Comparison of ENCODE assay signal across 19 cellular contexts in the genomic region with DNA sequence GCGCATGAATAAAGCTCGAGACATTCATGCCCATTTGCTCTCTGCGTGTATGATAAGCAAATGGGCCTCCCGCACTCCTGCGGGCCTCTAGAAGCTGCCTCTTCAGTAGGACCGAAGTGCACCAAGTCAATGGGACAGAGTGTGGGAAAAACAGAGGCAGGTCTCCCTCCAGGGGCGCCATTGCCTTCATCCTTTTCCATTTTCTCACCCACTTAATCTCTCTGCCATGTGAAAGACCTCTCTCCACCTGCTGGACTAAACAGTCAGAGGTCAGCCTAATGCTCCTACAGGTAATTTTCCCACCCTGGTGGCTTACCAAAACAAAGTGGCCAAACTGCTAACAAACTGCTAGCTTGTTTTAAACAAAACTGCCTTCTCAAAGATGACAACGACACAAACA.
DNase-seq lines count a peak whose midpoint lies in the region; TF ChIP-seq lines count a peak whose summit lies in the region.
"Had no signal": no experiment of that assay in that cellular context is flagged by ENCODE, and none has a peak within 500 bp of the region (broad histone marks: within the 10 kb centered on the region; RNA-seq: fewer than 3 reads in every experiment).

No MANE protein-coding gene starts in this region.

- H3K27me3 Mint-ChIP-seq in osteocyte (ENCODE audit: unreplicated experiment) = no peaks in the 10 kb centered on the region

- in situ Hi-C loops in astrocyte of the cerebellum (cut with HindIII; ENCODE audit: low sequenced_read_pairs) = no loop called here

- H3K4me3 ChIP-seq in LNCaP clone FGC (ENCODE audit: low read depth, low read length) (no peak overlapping the region), astrocyte of the cerebellum (ENCODE audit: low read depth, low read length) (no peak overlapping the region)
- H3K4me3 ChIP-seq: BLaER1 treated with 17β-estradiol and CSF1 and Interleukin-3, amounts not matched to agents 10 nM and 100 nM; MG63 had no signal

- H3K27ac Mint-ChIP-seq in osteocyte (ENCODE audit: unreplicated experiment) = peak overlapping the region; percentile 85
- H3K27ac Mint-ChIP-seq: nephron had no signal

- H3K4me1 Mint-ChIP-seq in osteocyte (ENCODE audit: unreplicated experiment) = peaks cover 67% of the 10 kb centered on the region

- peak; percentile 11 for DNase-seq in NCI-H82 (lab: John Stamatoyannopoulos, UW)
- no peak for DNase-seq in NCI-H82 treated with DMSO at 0.1 percent for 48 hours (lab: John Stamatoyannopoulos, UW; ENCODE audit: unreplicated experiment)
- DNase-seq in LNCaP clone FGC (ENCODE audit: low read depth) = no peak
- no peak for DNase-seq in astrocyte of the cerebellum (ENCODE audit: low read depth)
- DNase-seq in osteocyte (ENCODE audit: extremely low spot score, unreplicated experiment) = no peak
- DNase-seq in GM10266 (ENCODE audit: extremely low spot score) = no peak
- DNase-seq in HCEC 1CT = no peak
- no peak for DNase-seq in DMS153 (lab: John Stamatoyannopoulos, UW)
- DNase-seq: activated CD4-positive, alpha-beta T cell treated with anti-CD3 and anti-CD28 coated beads for 48 hours; activated naive CD4-positive, alpha-beta T cell treated with anti-CD3 and anti-CD28 coated beads, Interleukin-2, amount 50 U/mL, for 16 hours; Calu3; central memory CD4-positive, alpha-beta T cell; head of caudate nucleus; MG63; NCI-H1694; NCI-H69; substantia nigra had no signal

- TF ChIP-seq CTCF in LNCaP clone FGC (IDR thresholded peaks at IDR 0.05; ENCODE audit: control insufficient read depth, extremely low read depth, insufficient read depth) = 0 out of 2 replicates have a peak, but pooled peaks have one; percentile 1
- TF ChIP-seq CTCF in astrocyte of the cerebellum (IDR thresholded peaks at IDR 0.05; ENCODE audit: low read depth, low read length, missing control alignments) = peak; percentile 9
- TF ChIP-seq CTCF in osteocyte (IDR thresholded peaks at IDR 0.05) = no peak
- no peak for TF ChIP-seq CTCF in GM10266 (IDR thresholded peaks at IDR 0.05; ENCODE audit: control insufficient read depth, insufficient read depth, low read depth, missing control alignments)

- H3K9me3 Mint-ChIP-seq in osteocyte (ENCODE audit: unreplicated experiment) = no peaks in the 10 kb centered on the region
- H3K9me3 Mint-ChIP-seq: nephron had no signal

- peaks cover 8% of the 10 kb centered on the region for H3K36me3 Mint-ChIP-seq in osteocyte (ENCODE audit: unreplicated experiment)

- no peak overlapping the region for H3K4me3 Mint-ChIP-seq in osteocyte (ENCODE audit: unreplicated experiment)
- H3K4me3 Mint-ChIP-seq: nephron had no signal

Comparison
In these comparisons a context has a peak if more than half of its experiments do, and no peak if none do; other contexts are left out.
1. CTCF ChIP-seq: peak in LNCaP clone FGC (single experiment) and astrocyte of the cerebellum (single experiment); none in osteocyte (single experiment) and GM10266 (single experiment).